In genomic region chr3:129276385-129276784, GRCh38 we compare ENCODE assay signal across 1 cellular context.
TF ChIP-seq lines count a peak whose summit lies in the region.

No MANE protein-coding gene starts in this region.

TF ChIP-seq in HepG2, 621 proteins besides CTCF, POLR2A, EP300 and RAD21 (continued from another document):
- TF ChIP-seq AGO1 (IDR thresholded peaks at IDR 0.05; ENCODE audit: low read depth, low read length, poor library complexity, severe bottlenecking) = no peak
- no peak for TF ChIP-seq FOXJ3 (CRISPR knock-in tag; IDR thresholded peaks at IDR 0.05; ENCODE audit: borderline replicate concordance)
- no peak for TF ChIP-seq MTF1 (CRISPR knock-in tag; IDR thresholded peaks at IDR 0.05)
- no peak for TF ChIP-seq RXRB (CRISPR knock-in tag; IDR thresholded peaks at IDR 0.05; ENCODE audit: borderline replicate concordance)
- no peak for TF ChIP-seq ZBTB42 (CRISPR knock-in tag; IDR thresholded peaks at IDR 0.05)
- no peak for TF ChIP-seq ZNF34 (CRISPR knock-in tag; IDR thresholded peaks at IDR 0.05; ENCODE audit: borderline replicate concordance)
- no peak for TF ChIP-seq RORA (CRISPR knock-in tag; IDR thresholded peaks at IDR 0.05)
- TF ChIP-seq ZFP1 (CRISPR knock-in tag; IDR thresholded peaks at IDR 0.05) = no peak
- TF ChIP-seq THRA (CRISPR knock-in tag; IDR thresholded peaks at IDR 0.05; ENCODE audit: borderline replicate concordance) = no peak
- no peak for TF ChIP-seq ZNF160 (CRISPR knock-in tag; IDR thresholded peaks at IDR 0.05)
- no peak for TF ChIP-seq CSRNP1 (CRISPR knock-in tag; IDR thresholded peaks at IDR 0.05)
- TF ChIP-seq HCFC1 (IDR thresholded peaks at IDR 0.05; ENCODE audit: low read depth, low read length) = no peak
- no peak for TF ChIP-seq SSRP1 (CRISPR knock-in tag; IDR thresholded peaks at IDR 0.05)
- TF ChIP-seq ZNF713 (CRISPR knock-in tag; IDR thresholded peaks at IDR 0.05) = no peak
- no peak for TF ChIP-seq ZBTB46 (CRISPR knock-in tag; IDR thresholded peaks at IDR 0.05; ENCODE audit: borderline replicate concordance)
- no peak for TF ChIP-seq POLR2G (IDR thresholded peaks at IDR 0.05; ENCODE audit: low read depth, low read length)
TF ChIP-seq in HepG2: peak in this region for 0.
